Comparison of ENCODE assay signal across 8 cellular contexts in the genomic region with DNA sequence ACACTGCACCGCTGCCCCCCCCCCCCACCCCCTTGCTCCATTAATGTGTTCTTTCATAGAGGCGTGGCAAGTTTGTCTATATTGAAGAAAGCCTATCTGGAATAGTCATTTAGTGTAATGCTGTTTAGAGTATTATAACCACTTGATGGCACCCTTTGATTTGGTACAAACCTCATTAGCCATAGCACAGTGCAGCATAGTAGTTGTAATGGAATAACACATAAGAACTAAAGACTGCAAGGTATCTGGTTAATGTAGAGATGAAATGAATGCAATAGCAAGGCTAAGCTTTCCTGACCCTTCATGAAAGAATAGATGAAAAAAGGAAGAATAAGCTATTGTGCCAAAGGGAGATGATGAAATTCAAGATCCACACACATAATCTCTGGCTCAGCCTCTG.
DNase-seq lines count a peak whose midpoint lies in the region; ATAC-seq and TF ChIP-seq lines count a peak whose summit lies in the region.

No MANE protein-coding gene starts in this region.

- peaks cover 10% of the 10 kb centered on the region for H3K9me3 Mint-ChIP-seq in HFFc6

- no peaks in the 10 kb centered on the region for H3K27me3 Mint-ChIP-seq in HFFc6 (ENCODE audit: insufficient read depth)

- H3K27ac Mint-ChIP-seq in HFFc6, result no peak overlapping the region

- DNase-seq in GF-D8 (lab: John Stamatoyannopoulos, UW) (peak; percentile 59), HFFc6 (peak; percentile 30), NCI-H460 (ENCODE audit: extremely low read depth, low read depth) (peak; percentile 45), cardiac fibroblast (ENCODE audit: low read depth in 2 of 2) (peak; percentile 72 to 73), medulla oblongata (ENCODE audit: extremely low spot score) (peak; percentile 56), amniotic stem cell (lab: John Stamatoyannopoulos, UW) (no peak)
- no peak for DNase-seq in NK-92 treated with Interleukin-12 subunit alpha and Interleukin-12 subunit beta, amount 100 ng/mL, for 24 hours (lab: John Stamatoyannopoulos, UW)

- TF ChIP-seq CTCF in HFFc6 (IDR thresholded peaks at IDR 0.05) (peak; percentile 50), cardiac fibroblast (IDR thresholded peaks at IDR 0.05; ENCODE audit: low read depth, low read length) (peak; percentile 43)

- no peak overlapping the region for H3K4me3 ChIP-seq in cardiac fibroblast (replicated peaks in 1 of 2; ENCODE audit: low read depth in 2 of 2, low read length in 2 of 2)

- no peak for ATAC-seq in HG02973 (IDR thresholded peaks at IDR 0.05; ENCODE audit: unreplicated experiment)

- H3K4me3 Mint-ChIP-seq in HFFc6, result no peak overlapping the region

- H3K4me1 Mint-ChIP-seq in HFFc6 (ENCODE audit: low read depth), result peaks cover 45% of the 10 kb centered on the region

- H3K36me3 Mint-ChIP-seq in HFFc6 (ENCODE audit: low read depth), result peaks cover 11% of the 10 kb centered on the region

Comparison
In these comparisons a context has a peak if more than half of its experiments do, and no peak if none do; other contexts are left out.
1. DNase-seq: peak in GF-D8 (single experiment), HFFc6 (single experiment), NCI-H460 (single experiment), cardiac fibroblast (2 of 2) and medulla oblongata (single experiment); none in amniotic stem cell (single experiment) and NK-92 treated with Interleukin-12 subunit alpha and Interleukin-12 subunit beta, amount 100 ng/mL, for 24 hours (single experiment).